7 cellular contexts compared by ENCODE assay signal in genomic region chr7:136710751-136711150, GRCh38.
"Had no signal": no experiment of that assay in that cellular context is flagged by ENCODE, and none has a peak within 500 bp of the region (broad histone marks: within the 10 kb centered on the region; RNA-seq: fewer than 3 reads in every experiment).

No MANE protein-coding gene starts in this region.

- H2AFZ ChIP-seq: GM23338 had no signal

- H3K27ac ChIP-seq: HL-60 had no signal

- ATAC-seq: GM23338 had no signal

- DNase-seq: H9, HCEC 1CT, KBM-7 had no signal

- H3K4me2 ChIP-seq: GM23338 had no signal

- FAIRE-seq: H1, H54 had no signal

- H3K4me3 ChIP-seq: GM23338 had no signal
